8 cellular contexts compared by ENCODE assay signal in genomic region chr7:46932656-46933424, GRCh38.
DNase-seq lines count a peak whose midpoint lies in the region; ATAC-seq and TF ChIP-seq lines count a peak whose summit lies in the region.

No MANE protein-coding gene starts in this region.

- WGBS in IMR-90 (ENCODE audit: extremely low coverage in 2 of 2, insufficient read length in 1 of 2), 2 experiments: no CpG with 5 or more reads among the region's 7 CpGs
- WGBS in thyroid gland, 2 donors: 42 to 47% methylated on average over 7 of the region's 7 CpGs

- CTCF ChIA-PET in IMR-90 (lab: Yijun Ruan, JAX): no interaction called here

- TF ChIP-seq POLR2A in IMR-90 (IDR thresholded peaks at IDR 0.05; ENCODE audit: low read depth, low read length): no peak
- no peak for TF ChIP-seq POLR2A in thyroid gland (IDR thresholded peaks at IDR 0.05)

- peak overlapping the region; percentile 95 for H2BK20ac ChIP-seq in IMR-90 (ENCODE audit: low read depth, low read length)

- peak overlapping the region; percentile 58 for H2AFZ ChIP-seq in IMR-90 (replicated peaks; ENCODE audit: low read length, poor library complexity)

- in situ Hi-C loops in IMR-90 (cut with MboI; ENCODE audit: low sequenced_read_pairs): loop anchor here (10.0 to 25.0 kb wide), 2 partner anchors 548 to 1021 kb away; partner anchors contain the start of gene IGFBP3

- H3K36me3 ChIP-seq in IMR-90 (ENCODE audit: control insufficient read depth, insufficient read depth, low read length) (no peaks in the 10 kb centered on the region), thyroid gland (no peaks in the 10 kb centered on the region)

- H3K4me3 ChIP-seq in IMR-90 (ENCODE audit: insufficient read depth, low read depth, low read length) (no peak overlapping the region), thyroid gland (replicated peaks in 1 of 3) (no peak overlapping the region)

- dilution Hi-C loops in IMR-90 (cut with HindIII; ENCODE audit: low sequenced_read_pairs, unreplicated experiment): no loop called here

- H3K27me3 ChIP-seq in IMR-90 (ENCODE audit: control insufficient read depth, insufficient read depth, low read length) (no peaks in the 10 kb centered on the region), thyroid gland (no peaks in the 10 kb centered on the region)

- DNase-seq in IMR-90 (peak; percentile 96), left ventricle myocardium superior (peak; percentile 36), thyroid gland (peak; percentile 22 to 26), head of caudate nucleus (no peak), germinal center (ENCODE audit: low spot score) (no peak), RKO (ENCODE audit: low spot score) (no peak)

- H4K5ac ChIP-seq in IMR-90 (ENCODE audit: low read depth, low read length): peak overlapping the region; percentile 93

- H3K4ac ChIP-seq in IMR-90 (ENCODE audit: low read depth, low read length): peak overlapping the region; percentile 82

- H3K23ac ChIP-seq in IMR-90 (ENCODE audit: low read depth, low read length): peak overlapping the region; percentile 75

- intact Hi-C loops in IMR-90 (cut with micrococcal nuclease): loop anchor here (2.0 to 10.0 kb wide), 5 partner anchors 154 to 1010 kb away; no protein-coding TSS in a partner anchor
- intact Hi-C loops in left ventricle myocardium superior (cut with micrococcal nuclease): no loop called here
- intact Hi-C loops in thyroid gland (cut with DNase I): no loop called here
- intact Hi-C loops in head of caudate nucleus (cut with DNase I): no loop called here

- no peaks in the 10 kb centered on the region for H3K9me3 ChIP-seq in IMR-90 (ENCODE audit: control insufficient read depth, insufficient read depth, low read length)
- no peaks in the 10 kb centered on the region for H3K9me3 ChIP-seq in thyroid gland

- H2AK9ac ChIP-seq in IMR-90 (replicated peaks; ENCODE audit: low read depth, low read length, poor library complexity): no peak overlapping the region

- H4K91ac ChIP-seq in IMR-90 (ENCODE audit: insufficient read depth, low read depth, low read length): peak overlapping the region; percentile 91

- H3K56ac ChIP-seq in IMR-90 (ENCODE audit: extremely low read depth, insufficient read depth, low read length): peak overlapping the region; percentile 65; the same call in 1 of the 2 replicates

- TF ChIP-seq CTCF in IMR-90 (conservative IDR thresholded peaks at IDR 0.05; ENCODE audit: low read depth, low read length) (peak; percentile 38), VCaP (conservative IDR thresholded peaks at IDR 0.05) (no peak; the same call in 1 of the 2 replicates), thyroid gland (IDR thresholded peaks at IDR 0.05) (no peak)

- ATAC-seq in IMR-90 (ENCODE audit: low read depth) (peak; percentile 75), left ventricle myocardium superior (peak; percentile 90), GM19351 (IDR thresholded peaks at IDR 0.05; ENCODE audit: unreplicated experiment) (no peak)

- peak; percentile 50 for TF ChIP-seq RAD21 in IMR-90 (IDR thresholded peaks at IDR 0.05; ENCODE audit: low read length)

- H4K20me1 ChIP-seq in IMR-90 (ENCODE audit: insufficient read depth, low read length): no peaks in the 10 kb centered on the region

- no TSS peak for BruUV-seq in IMR-90 (replicated peaks; lab: Mats Ljungman, UMichigan)

- H4K8ac ChIP-seq in IMR-90 (ENCODE audit: low read depth in 2 of 2, low read length in 2 of 2): peak overlapping the region; percentile 3 to 87; a peak in 3 of 4 replicates

- H3K27ac ChIP-seq in IMR-90 (ENCODE audit: insufficient read depth, low read length) (peak overlapping the region; percentile 80; the same call in 1 of the 2 replicates), VCaP (peak overlapping the region; percentile 82), thyroid gland (peak overlapping the region; percentile 1 to 64 (median 42))

- H3K4me2 ChIP-seq in IMR-90 (ENCODE audit: low read depth, low read length): peak overlapping the region; percentile 89

- peak overlapping the region; percentile 98 for H3K18ac ChIP-seq in IMR-90 (ENCODE audit: low read depth, low read length)

- H2BK15ac ChIP-seq in IMR-90 (ENCODE audit: low read depth, low read length): peak overlapping the region; percentile 73; the same call in 1 of the 3 replicates

- H2BK5ac ChIP-seq in IMR-90 (ENCODE audit: low read depth, low read length, poor library complexity, severe bottlenecking): peak overlapping the region; percentile 93

- no peaks in the 10 kb centered on the region for H3K79me1 ChIP-seq in IMR-90 (ENCODE audit: low read depth in 1 of 2, low read length in 2 of 2)

- H2BK120ac ChIP-seq in IMR-90 (ENCODE audit: low read depth, low read length): peak overlapping the region; percentile 95

- H3K9ac ChIP-seq in IMR-90 (ENCODE audit: low read depth, low read length): peak overlapping the region; percentile 53

- POLR2A ChIA-PET in IMR-90 (lab: Charles Lee; ENCODE audit: unreplicated experiment): no interaction called here

- peak overlapping the region; percentile 85 for H3K14ac ChIP-seq in IMR-90 (replicated peaks; ENCODE audit: low read depth, low read length)

- H3K4me1 ChIP-seq in IMR-90 (ENCODE audit: control insufficient read depth, insufficient read depth, low read length) (peaks cover 14% of the 10 kb centered on the region), thyroid gland (peaks cover 33 to 38% of the 10 kb centered on the region in 2 donors)

- H2AK5ac ChIP-seq in IMR-90 (ENCODE audit: low read depth, low read length): peak overlapping the region; percentile 24; the same call in 1 of the 2 replicates

- peaks cover 9% of the 10 kb centered on the region for H3K9me1 ChIP-seq in IMR-90 (ENCODE audit: insufficient read depth, low read length)

TF ChIP-seq in IMR-90, 13 proteins besides CTCF, POLR2A, EP300 and RAD21:
- no peak for TF ChIP-seq ELK1 (IDR thresholded peaks at IDR 0.05; ENCODE audit: borderline replicate concordance, low read depth, low read length)
- 0 out of 2 replicates have a peak, but pooled peaks have one; percentile 24 for TF ChIP-seq MAZ (IDR thresholded peaks at IDR 0.05; ENCODE audit: borderline replicate concordance, low read depth, low read length)
- peak; percentile 49 for TF ChIP-seq RCOR1 (IDR thresholded peaks at IDR 0.05; ENCODE audit: insufficient replicate concordance, low read length)
- no peak for TF ChIP-seq RFX5 (IDR thresholded peaks at IDR 0.05; ENCODE audit: low read depth, low read length)
- TF ChIP-seq NFE2L2 (IDR thresholded peaks at IDR 0.05; ENCODE audit: low read depth, low read length): no peak
- TF ChIP-seq CHD1 (IDR thresholded peaks at IDR 0.05; ENCODE audit: low read depth, low read length): no peak
- no peak for TF ChIP-seq FOS (IDR thresholded peaks at IDR 0.05; ENCODE audit: low read depth, low read length)
- TF ChIP-seq CEBPB (IDR thresholded peaks at IDR 0.05; ENCODE audit: low read depth, low read length): peak; percentile 99
- no peak for TF ChIP-seq MXI1 (IDR thresholded peaks at IDR 0.05; ENCODE audit: borderline replicate concordance, low read depth, low read length)
- no peak for TF ChIP-seq MAFK (IDR thresholded peaks at IDR 0.05; ENCODE audit: low read depth, low read length)
- no peak for TF ChIP-seq USF2 (IDR thresholded peaks at IDR 0.05; ENCODE audit: low read depth, low read length)
- no peak; the same call in 1 of the 2 replicates for TF ChIP-seq BHLHE40 (IDR thresholded peaks at IDR 0.05; ENCODE audit: low read depth, low read length)
- TF ChIP-seq SMC3 (IDR thresholded peaks at IDR 0.05; ENCODE audit: low read depth, low read length): 0 out of 2 replicates have a peak, but pooled peaks have one; percentile 8
TF ChIP-seq in IMR-90: peak in this region for 4.

Comparison
In these comparisons a context has a peak if more than half of its experiments do, and no peak if none do; other contexts are left out.
1. DNase-seq: peak in IMR-90 (single experiment), left ventricle myocardium superior (single experiment) and thyroid gland (2 of 2); none in head of caudate nucleus (0 of 42), germinal center (single experiment) and RKO (single experiment).
2. Peak in every context shown above with its lines, with median percentiles within 50 percentile points of each other: H3K27ac ChIP-seq.